ENCODE assay signal across 10 cellular contexts in the genomic region with DNA sequence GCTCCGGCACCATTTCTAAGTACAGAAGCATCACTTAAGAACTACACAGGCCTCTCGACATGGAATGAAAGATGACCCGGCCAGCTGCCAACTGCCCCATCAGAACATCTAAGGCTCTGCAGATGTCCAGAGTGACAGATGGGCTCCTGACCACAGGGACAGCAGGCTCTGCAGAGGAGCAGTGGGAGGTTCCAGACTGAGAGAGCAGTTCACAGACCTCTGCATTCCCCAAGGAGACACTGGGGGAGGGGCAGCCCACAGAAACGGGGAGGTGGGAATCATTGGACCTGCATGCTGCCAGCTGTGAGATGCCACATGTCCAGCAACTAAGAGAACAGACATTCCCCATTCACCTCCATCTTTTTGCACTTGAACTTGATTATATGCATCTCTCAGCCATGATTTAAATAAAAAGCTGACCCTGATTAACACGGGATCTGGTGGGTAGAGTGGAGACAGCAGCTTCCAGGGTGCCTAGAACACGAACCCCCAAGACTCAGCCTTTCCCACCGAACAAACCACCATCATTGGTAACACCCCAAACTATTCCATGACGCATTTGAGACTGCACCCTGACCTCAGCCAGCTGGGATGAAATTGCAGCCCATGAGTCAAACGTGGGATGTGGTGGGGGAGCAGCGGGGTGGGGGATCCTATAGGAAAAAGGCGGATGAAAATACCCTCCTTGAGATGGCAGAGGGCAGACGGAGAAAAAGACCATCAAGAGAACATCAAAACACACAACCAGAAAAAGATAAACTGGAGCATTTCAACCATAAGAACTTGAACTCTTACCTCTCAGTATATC. TPM values are rescaled to one million over a fixed set of nuclear protein-coding genes. Genes with fewer than 3 reads are reported as not detected.
DNase-seq lines count a peak whose midpoint lies in the region; TF ChIP-seq lines count a peak whose summit lies in the region.
"Had no signal": no experiment of that assay in that cellular context is flagged by ENCODE, and none has a peak within 500 bp of the region (broad histone marks: within the 10 kb centered on the region; RNA-seq: fewer than 3 reads in every experiment).

No MANE protein-coding gene starts in this region.

- H2AK5ac ChIP-seq in mesenchymal stem cell (ENCODE audit: low read length, severe bottlenecking): peak overlapping the region; percentile 55

- peak overlapping the region in 1 of 2 experiments; percentile 47 for H3K18ac ChIP-seq in mesenchymal stem cell (ENCODE audit: low read depth in 1 of 2, low read length in 2 of 2)

- peak overlapping the region; percentile 14 for H3K4me2 ChIP-seq in mesenchymal stem cell (ENCODE audit: low read length, poor library complexity, severe bottlenecking)
- no peak overlapping the region for H3K4me2 ChIP-seq in Karpas-422 (ENCODE audit: low read depth, low read length, poor library complexity, severe bottlenecking)
- no peak overlapping the region for H3K4me2 ChIP-seq in mammary epithelial cell (ENCODE audit: insufficient read depth, low read depth, low read length)

- H2BK15ac ChIP-seq in mesenchymal stem cell (ENCODE audit: low read depth, poor library complexity, severe bottlenecking): no peak overlapping the region

- in situ Hi-C loops in mammary epithelial cell (cut with MboI; ENCODE audit: low sequenced_read_pairs in 2 of 2): no loop called here

- H4K8ac ChIP-seq in mesenchymal stem cell (ENCODE audit: low read length): no peak overlapping the region

- H3K9me3 ChIP-seq in mesenchymal stem cell (ENCODE audit: control insufficient read depth, low read length): peaks cover 8% of the 10 kb centered on the region
- H3K9me3 ChIP-seq in Karpas-422 (ENCODE audit: low read length): no peaks in the 10 kb centered on the region
- peaks cover 9% of the 10 kb centered on the region for H3K9me3 ChIP-seq in mammary epithelial cell (replicated peaks; ENCODE audit: insufficient read depth, low read length)

- H3K4ac ChIP-seq in mesenchymal stem cell (ENCODE audit: low read depth in 1 of 2, low read length in 2 of 2): peak overlapping the region in 1 of 2 experiments; percentile 3

- H3K27me3 Mint-ChIP-seq in brain: peaks cover 3% of the 10 kb centered on the region

- H3K9ac ChIP-seq in mesenchymal stem cell (ENCODE audit: low read length) (no peak overlapping the region), Karpas-422 (ENCODE audit: low read length) (no peak overlapping the region), mammary epithelial cell (ENCODE audit: insufficient read depth, low read length) (no peak overlapping the region)

- H3K36me3 Mint-ChIP-seq in brain: peaks cover 49% of the 10 kb centered on the region

- H2BK120ac ChIP-seq in mesenchymal stem cell (ENCODE audit: low read depth, low read length): no peak overlapping the region

- 32% methylated on average over 7 of the region's 12 CpGs for WGBS in mesenchymal stem cell
- 80% methylated on average over 12 of the region's 12 CpGs for WGBS in mammary epithelial cell (ENCODE audit: low coverage, missing lambda C conversion rate)

- peaks cover 83% of the 10 kb centered on the region for H3K4me1 Mint-ChIP-seq in brain

- no peaks in the 10 kb centered on the region for H4K20me1 ChIP-seq in Karpas-422 (ENCODE audit: insufficient read depth, low read depth, low read length)
- H4K20me1 ChIP-seq in mammary epithelial cell (ENCODE audit: insufficient read depth, low read length): no peaks in the 10 kb centered on the region

- H2BK12ac ChIP-seq in mesenchymal stem cell (ENCODE audit: low read length in 2 of 2): peak overlapping the region in 1 of 2 experiments; percentile 28

- no peak overlapping the region for H4K91ac ChIP-seq in mesenchymal stem cell (ENCODE audit: low read length)

- DNase-seq in A172 (ENCODE audit: low spot score) (peak; percentile 95), HFF-Myc (ENCODE audit: extremely low read depth, low read depth) (peak; percentile 24), mesenchymal stem cell (peak; percentile 94), C1 segment of cervical spinal cord (lab: John Stamatoyannopoulos, UW) (no peak), Karpas-422 (no peak), D341Med (ENCODE audit: low spot score) (no peak), mammary epithelial cell (no peak)
- DNase-seq: SW 1271 had no signal

- dilution Hi-C loops in mammary epithelial cell (cut with HindIII; ENCODE audit: low sequenced_read_pairs): no loop called here

- intact Hi-C loops in mammary epithelial cell (cut with micrococcal nuclease): loop anchor here (5.0 kb wide), 1 partner anchor 50 kb away; no protein-coding TSS in a partner anchor

- CTCF ChIA-PET in mammary epithelial cell (lab: Charles Lee; ENCODE audit: low non-redundant PET): no interaction called here

- H3K4me1 ChIP-seq in mesenchymal stem cell (ENCODE audit: control insufficient read depth, insufficient read depth, low read depth, low read length): peaks cover 19% of the 10 kb centered on the region
- H3K4me1 ChIP-seq in Karpas-422 (ENCODE audit: low read length): no peaks in the 10 kb centered on the region
- H3K4me1 ChIP-seq in mammary epithelial cell (ENCODE audit: insufficient read depth, low read length): peaks cover 47% of the 10 kb centered on the region

- no peak overlapping the region for H2BK5ac ChIP-seq in mesenchymal stem cell (ENCODE audit: low read depth, low read length, poor library complexity, severe bottlenecking)

- peak overlapping the region in 3 of 5 experiments; percentile 24 to 51 (median 38) for H3K4me3 Mint-ChIP-seq in brain

- H3K14ac ChIP-seq in mesenchymal stem cell (ENCODE audit: low read length in 2 of 2): no peak overlapping the region

- TF ChIP-seq CTCF in HFF-Myc (IDR thresholded peaks at IDR 0.05; ENCODE audit: low read depth, low read length, missing control alignments) (no peak), brain (conservative IDR thresholded peaks at IDR 0.05) (no peak), mammary epithelial cell (conservative IDR thresholded peaks at IDR 0.05 in 1 of 2, IDR thresholded peaks at IDR 0.05 in 1 of 2; ENCODE audit: extremely low read depth in 1 of 2, insufficient read depth in 1 of 2, low read depth in 1 of 2, low read length in 2 of 2) (no peak)

- H3K27me3 ChIP-seq in mesenchymal stem cell (ENCODE audit: control insufficient read depth in 1 of 2, insufficient read depth in 1 of 2, low read length in 2 of 2) (no peaks in the 10 kb centered on the region), Karpas-422 (ENCODE audit: low read length) (no peaks in the 10 kb centered on the region), mammary epithelial cell (ENCODE audit: insufficient read depth, low read length) (no peaks in the 10 kb centered on the region)

- H3K9me2 ChIP-seq in Karpas-422 (replicated peaks; ENCODE audit: insufficient read depth, low read length): no peaks in the 10 kb centered on the region

- peak overlapping the region; percentile 79 for H3K27ac ChIP-seq in mesenchymal stem cell (ENCODE audit: low read length, poor library complexity, severe bottlenecking)
- H3K27ac ChIP-seq in Karpas-422 (ENCODE audit: low read length): no peak overlapping the region
- H3K27ac ChIP-seq in mammary epithelial cell (ENCODE audit: insufficient read depth, low read depth, low read length): no peak overlapping the region
- H3K27ac ChIP-seq: C4-2B had no signal

- peaks cover 7% of the 10 kb centered on the region for H3K79me1 ChIP-seq in mesenchymal stem cell (replicated peaks; ENCODE audit: low read length, poor library complexity, severe bottlenecking)

- H3K23ac ChIP-seq in mesenchymal stem cell (ENCODE audit: low read length in 2 of 2): no peak overlapping the region

- no peaks in the 10 kb centered on the region for H3K79me2 ChIP-seq in Karpas-422 (ENCODE audit: low read length)
- H3K79me2 ChIP-seq in mammary epithelial cell (ENCODE audit: insufficient read depth, low read length): peaks cover 92% of the 10 kb centered on the region

- H3K4me3 ChIP-seq in HFF-Myc (replicated peaks; ENCODE audit: low read depth, low read length) (no peak overlapping the region), mesenchymal stem cell (ENCODE audit: insufficient read depth in 1 of 2, low read depth in 1 of 2, low read length in 2 of 2) (peak overlapping the region in 1 of 2 experiments; percentile 44), Karpas-422 (ENCODE audit: low read length) (no peak overlapping the region), mammary epithelial cell (replicated peaks in 1 of 3; ENCODE audit: insufficient read depth in 1 of 3, low read depth in 2 of 3, low read length in 3 of 3) (no peak overlapping the region)

- BruUV-seq in mammary epithelial cell (replicated peaks; lab: Mats Ljungman, UMichigan): no TSS peak

- H2AFZ ChIP-seq in mesenchymal stem cell (ENCODE audit: low read depth, low read length): no peak overlapping the region
- H2AFZ ChIP-seq in Karpas-422 (ENCODE audit: low read length): no peak overlapping the region
- H2AFZ ChIP-seq in mammary epithelial cell (ENCODE audit: low read depth, low read length): no peak overlapping the region

- H3K36me3 ChIP-seq in mesenchymal stem cell (ENCODE audit: control insufficient read depth in 1 of 2, insufficient read depth in 2 of 2, low read depth in 1 of 2, low read length in 2 of 2) (peaks cover 12 to 17% of the 10 kb centered on the region in 2 experiments), Karpas-422 (ENCODE audit: insufficient read depth, low read length) (no peaks in the 10 kb centered on the region), mammary epithelial cell (ENCODE audit: insufficient read depth, low read length) (no peaks in the 10 kb centered on the region)

- H3K9me3 Mint-ChIP-seq in brain: peaks cover 7 to 32% (median 23%) of the 10 kb centered on the region in 5 experiments

- H3K27ac Mint-ChIP-seq in brain: peak overlapping the region; percentile 25 to 97 (median 77)

RNA-seq across cellular contexts. Expression of a gene that starts 47.2 kb away (rescaled TPM):
- 29.9 and 32.9 TPM in 2 replicates for total RNA-seq in A172 (2014; rRNA removed; shearing (Covaris generic))
- polyA plus RNA-seq in brain (ENCODE audit: insufficient read depth, low read depth, low replicate concordance): 15.3 TPM
- 19.0 TPM for polyA plus RNA-seq in mesenchymal stem cell (2013, experiment 1 of 2)
- polyA plus RNA-seq in mesenchymal stem cell (2013, experiment 2 of 2): 19.1 TPM
- not detected in 2 replicates for total RNA-seq in Karpas-422 (2014; rRNA removed; shearing (Covaris generic); ENCODE audit: low replicate concordance)
- total RNA-seq in mammary epithelial cell: 10 to 100 TPM; 22.9 to 36.0 TPM
- polyA plus RNA-seq in mammary epithelial cell: 13.4 TPM
- polyA minus RNA-seq in mammary epithelial cell: 20.1 TPM

Comparison
In these comparisons a context has a peak if more than half of its experiments do, and no peak if none do; other contexts are left out.
1. DNase-seq: peak in A172 (single experiment), HFF-Myc (single experiment) and mesenchymal stem cell (single experiment); none in C1 segment of cervical spinal cord (0 of 14), Karpas-422 (single experiment), D341Med (single experiment) and mammary epithelial cell (single experiment).
2. RNA of a gene that starts 47.2 kb away (total RNA-seq): 22.9 to 36.0 TPM in mammary epithelial cell and 29.9 to 32.9 TPM in A172; not detected in Karpas-422; every median in the first group is over 10 times any median in the second.